Comparison of ENCODE assay signal across 20 cellular contexts in the genomic region with DNA sequence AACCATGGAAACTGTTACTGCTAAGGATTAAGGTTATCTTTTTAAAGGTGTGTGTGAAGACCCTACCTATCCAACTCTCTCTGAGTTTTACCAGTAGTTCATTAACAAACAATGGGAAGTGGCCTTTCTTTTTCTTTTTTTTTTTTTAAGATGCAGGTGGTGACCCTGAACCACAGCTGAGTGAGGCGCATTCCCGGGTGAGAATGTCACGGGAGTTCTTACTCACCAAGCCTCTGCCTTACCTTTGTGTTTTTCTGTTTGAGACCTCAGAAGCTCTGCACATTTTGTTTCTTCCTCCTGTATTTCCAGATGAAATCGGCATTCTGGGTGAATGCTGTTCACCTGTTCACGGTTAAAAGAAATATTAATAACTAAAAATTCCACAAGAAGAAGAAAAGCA. TPM values are rescaled to one million over a fixed set of nuclear protein-coding genes. Genes with fewer than 3 reads are reported as not detected.
DNase-seq lines count a peak whose midpoint lies in the region; ATAC-seq and TF ChIP-seq lines count a peak whose summit lies in the region.
"Had no signal": no experiment of that assay in that cellular context is flagged by ENCODE, and none has a peak within 500 bp of the region (broad histone marks: within the 10 kb centered on the region; RNA-seq: fewer than 3 reads in every experiment).

No MANE protein-coding gene starts in this region.

- H3K27me3 Mint-ChIP-seq in WTC11 (ENCODE audit: low read depth), result peaks cover 32% of the 10 kb centered on the region
- peaks cover 54% of the 10 kb centered on the region for H3K27me3 Mint-ChIP-seq in activated naive CD4-positive, alpha-beta T cell treated with anti-CD3 and anti-CD28 coated beads, Interleukin-2, amount 10 ng/mL, durations not matched to agents 7 days and 5 days

- in situ Hi-C loops in gastrocnemius medialis (cut with MboI; ENCODE audit: low sequenced_read_pairs in 4 of 4), result no loop called here

- POLR2A ChIA-PET in WTC11 (lab: Charles Lee), result no interaction called here

- intact Hi-C loops in Right ventricle myocardium superior (cut with DNase I) (loop anchor here (10.0 kb wide), 1 partner anchor 97 kb away; no protein-coding TSS in a partner anchor), gastrocnemius medialis (cut with DNase I; ENCODE audit: low total_unique reads) (loop anchor here (5.0 kb wide), 1 partner anchor 110 kb away; no protein-coding TSS in a partner anchor)

- no peak overlapping the region for H3K4me3 ChIP-seq in cardiac muscle cell
- H3K4me3 ChIP-seq in gastrocnemius medialis, result no peak overlapping the region
- H3K4me3 ChIP-seq: MG63 had no signal

- H3K36me3 ChIP-seq in cardiac muscle cell (no peaks in the 10 kb centered on the region), gastrocnemius medialis (no peaks in the 10 kb centered on the region)
- H3K36me3 ChIP-seq: MG63 had no signal

- CTCF ChIA-PET in WTC11 (lab: Charles Lee), result interaction anchor here (0.6 to 1.3 kb wide), 5 partner anchors 34 to 165 kb away, joined by 3 to 10 read pairs (median 3); no protein-coding TSS in a partner anchor
- CTCF ChIA-PET in activated naive CD4-positive, alpha-beta T cell treated with anti-CD3 and anti-CD28 coated beads, Interleukin-2, amount 10 ng/mL, durations not matched to agents 7 days and 5 days (lab: Charles Lee), result interaction anchor here (1.2 kb wide), 1 partner anchor 9 kb away, joined by 3 read pairs; no protein-coding TSS in a partner anchor

- H3K4me1 ChIP-seq in cardiac muscle cell (ENCODE audit: low read depth) (peaks cover 19% of the 10 kb centered on the region), gastrocnemius medialis (peaks cover 10 to 11% of the 10 kb centered on the region in 2 donors)

- H3K4me1 Mint-ChIP-seq in WTC11, result peaks cover 45% of the 10 kb centered on the region
- peaks cover 4% of the 10 kb centered on the region for H3K4me1 Mint-ChIP-seq in activated naive CD4-positive, alpha-beta T cell treated with anti-CD3 and anti-CD28 coated beads, Interleukin-2, amount 10 ng/mL, durations not matched to agents 7 days and 5 days
- H3K4me1 Mint-ChIP-seq: IgD-negative memory B cell had no signal

- DNase-seq in cardiac muscle cell (ENCODE audit: low read depth in 1 of 2, low spot score in 1 of 2), result no peak
- no peak for DNase-seq in Right ventricle myocardium superior
- DNase-seq in WTC11 (ENCODE audit: low spot score), result no peak
- DNase-seq in kidney glomerular epithelial cell (lab: John Stamatoyannopoulos, UW), result peak; percentile 14
- DNase-seq in gastrocnemius medialis, result no peak
- no peak for DNase-seq in activated naive CD4-positive, alpha-beta T cell treated with anti-CD3 and anti-CD28 coated beads, Interleukin-2, amount 10 ng/mL, durations not matched to agents 7 days and 5 days
- no peak for DNase-seq in stimulated activated naive CD4-positive, alpha-beta T cell (lab: John Stamatoyannopoulos, UW)
- DNase-seq: AML-193, Kasumi-1, MG63, NCI-H1092 treated with DMSO at 0.1 percent for 48 hours, NCI-H146, NCI-H2029 treated with DMSO at 0.1 percent for 48 hours, NCI-H2171, NCI-H526 had no signal

- H3K27ac ChIP-seq in cardiac muscle cell (peak overlapping the region; percentile 22), gastrocnemius medialis (peak overlapping the region in 3 of 4 donors; percentile 6 to 52 (median 15))
- H3K27ac ChIP-seq: 22Rv1, HL-60 had no signal

- H3K27me3 ChIP-seq in cardiac muscle cell, result peaks cover 39% of the 10 kb centered on the region
- peaks cover 0 to 16% (median 7%) of the 10 kb centered on the region in 3 donors for H3K27me3 ChIP-seq in gastrocnemius medialis

- ATAC-seq in Right ventricle myocardium superior (ENCODE audit: poor library complexity) (no peak), WTC11 (no peak), gastrocnemius medialis (no peak), HG03442 (IDR thresholded peaks at IDR 0.05; ENCODE audit: unreplicated experiment) (no peak)

- H3K27ac Mint-ChIP-seq in WTC11, result peak overlapping the region; percentile 44
- no peak overlapping the region for H3K27ac Mint-ChIP-seq in activated naive CD4-positive, alpha-beta T cell treated with anti-CD3 and anti-CD28 coated beads, Interleukin-2, amount 10 ng/mL, durations not matched to agents 7 days and 5 days

- H3K9me3 ChIP-seq in cardiac muscle cell (ENCODE audit: low read depth), result no peaks in the 10 kb centered on the region
- no peaks in the 10 kb centered on the region for H3K9me3 ChIP-seq in gastrocnemius medialis
- H3K9me3 ChIP-seq: MG63 had no signal

- peaks cover 27% of the 10 kb centered on the region for H3K36me3 Mint-ChIP-seq in WTC11
- H3K36me3 Mint-ChIP-seq in activated naive CD4-positive, alpha-beta T cell treated with anti-CD3 and anti-CD28 coated beads, Interleukin-2, amount 10 ng/mL, durations not matched to agents 7 days and 5 days, result no peaks in the 10 kb centered on the region
- H3K36me3 Mint-ChIP-seq: IgD-negative memory B cell had no signal

- no peak for TF ChIP-seq POLR2A in gastrocnemius medialis (IDR thresholded peaks at IDR 0.05)

- H3K9me3 Mint-ChIP-seq in WTC11, result peaks cover 4% of the 10 kb centered on the region
- H3K9me3 Mint-ChIP-seq in activated naive CD4-positive, alpha-beta T cell treated with anti-CD3 and anti-CD28 coated beads, Interleukin-2, amount 10 ng/mL, durations not matched to agents 7 days and 5 days, result no peaks in the 10 kb centered on the region

- 0 out of 2 replicates have a peak overlapping the region, but pooled peaks have one; percentile 11 for H3K4me3 Mint-ChIP-seq in WTC11
- no peak overlapping the region for H3K4me3 Mint-ChIP-seq in activated naive CD4-positive, alpha-beta T cell treated with anti-CD3 and anti-CD28 coated beads, Interleukin-2, amount 10 ng/mL, durations not matched to agents 7 days and 5 days
- H3K4me3 Mint-ChIP-seq: IgD-negative memory B cell had no signal

- TF ChIP-seq CTCF in cardiac muscle cell (IDR thresholded peaks at IDR 0.05; ENCODE audit: low read depth, low read length) (no peak), WTC11 (IDR thresholded peaks at IDR 0.05) (no peak), gastrocnemius medialis (IDR thresholded peaks at IDR 0.05 in 4 of 5, conservative IDR thresholded peaks at IDR 0.05 in 1 of 5) (no peak)

TF ChIP-seq in WTC11, 78 proteins besides CTCF, POLR2A, EP300 and RAD21 (continues in another document):
- TF ChIP-seq ATF1 (CRISPR knock-in tag; IDR thresholded peaks at IDR 0.05), result no peak
- TF ChIP-seq, protein P1, sequence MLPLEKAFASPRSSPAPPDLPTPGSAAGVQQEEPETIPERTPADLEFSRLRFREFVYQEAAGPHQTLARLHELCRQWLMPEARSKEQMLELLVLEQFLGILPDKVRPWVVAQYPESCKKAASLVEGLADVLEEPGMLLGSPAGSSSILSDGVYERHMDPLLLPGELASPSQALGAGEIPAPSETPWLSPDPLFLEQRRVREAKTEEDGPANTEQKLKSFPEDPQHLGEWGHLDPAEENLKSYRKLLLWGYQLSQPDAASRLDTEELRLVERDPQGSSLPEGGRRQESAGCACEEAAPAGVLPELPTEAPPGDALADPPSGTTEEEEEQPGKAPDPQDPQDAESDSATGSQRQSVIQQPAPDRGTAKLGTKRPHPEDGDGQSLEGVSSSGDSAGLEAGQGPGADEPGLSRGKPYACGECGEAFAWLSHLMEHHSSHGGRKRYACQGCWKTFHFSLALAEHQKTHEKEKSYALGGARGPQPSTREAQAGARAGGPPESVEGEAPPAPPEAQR (CRISPR knock-in tag; IDR thresholded peaks at IDR 0.05), result no peak
- TF ChIP-seq, protein P2, sequence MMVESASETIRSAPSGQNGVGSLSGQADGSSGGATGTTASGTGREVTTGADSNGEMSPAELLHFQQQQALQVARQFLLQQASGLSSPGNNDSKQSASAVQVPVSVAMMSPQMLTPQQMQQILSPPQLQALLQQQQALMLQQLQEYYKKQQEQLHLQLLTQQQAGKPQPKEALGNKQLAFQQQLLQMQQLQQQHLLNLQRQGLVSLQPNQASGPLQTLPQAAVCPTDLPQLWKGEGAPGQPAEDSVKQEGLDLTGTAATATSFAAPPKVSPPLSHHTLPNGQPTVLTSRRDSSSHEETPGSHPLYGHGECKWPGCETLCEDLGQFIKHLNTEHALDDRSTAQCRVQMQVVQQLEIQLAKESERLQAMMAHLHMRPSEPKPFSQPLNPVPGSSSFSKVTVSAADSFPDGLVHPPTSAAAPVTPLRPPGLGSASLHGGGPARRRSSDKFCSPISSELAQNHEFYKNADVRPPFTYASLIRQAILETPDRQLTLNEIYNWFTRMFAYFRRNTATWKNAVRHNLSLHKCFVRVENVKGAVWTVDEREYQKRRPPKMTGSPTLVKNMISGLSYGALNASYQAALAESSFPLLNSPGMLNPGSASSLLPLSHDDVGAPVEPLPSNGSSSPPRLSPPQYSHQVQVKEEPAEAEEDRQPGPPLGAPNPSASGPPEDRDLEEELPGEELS (CRISPR knock-in tag; IDR thresholded peaks at IDR 0.05), result no peak
- TF ChIP-seq JAZF1 (CRISPR knock-in tag; IDR thresholded peaks at IDR 0.05), result no peak
- TF ChIP-seq, protein P3, sequence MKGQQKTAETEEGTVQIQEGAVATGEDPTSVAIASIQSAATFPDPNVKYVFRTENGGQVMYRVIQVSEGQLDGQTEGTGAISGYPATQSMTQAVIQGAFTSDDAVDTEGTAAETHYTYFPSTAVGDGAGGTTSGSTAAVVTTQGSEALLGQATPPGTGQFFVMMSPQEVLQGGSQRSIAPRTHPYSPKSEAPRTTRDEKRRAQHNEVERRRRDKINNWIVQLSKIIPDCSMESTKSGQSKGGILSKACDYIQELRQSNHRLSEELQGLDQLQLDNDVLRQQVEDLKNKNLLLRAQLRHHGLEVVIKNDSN (CRISPR knock-in tag; IDR thresholded peaks at IDR 0.05), result no peak
- no peak for TF ChIP-seq PRRX2 (CRISPR knock-in tag; IDR thresholded peaks at IDR 0.05)
- TF ChIP-seq ZNF232 (CRISPR knock-in tag; IDR thresholded peaks at IDR 0.05), result no peak
- TF ChIP-seq, protein P4, sequence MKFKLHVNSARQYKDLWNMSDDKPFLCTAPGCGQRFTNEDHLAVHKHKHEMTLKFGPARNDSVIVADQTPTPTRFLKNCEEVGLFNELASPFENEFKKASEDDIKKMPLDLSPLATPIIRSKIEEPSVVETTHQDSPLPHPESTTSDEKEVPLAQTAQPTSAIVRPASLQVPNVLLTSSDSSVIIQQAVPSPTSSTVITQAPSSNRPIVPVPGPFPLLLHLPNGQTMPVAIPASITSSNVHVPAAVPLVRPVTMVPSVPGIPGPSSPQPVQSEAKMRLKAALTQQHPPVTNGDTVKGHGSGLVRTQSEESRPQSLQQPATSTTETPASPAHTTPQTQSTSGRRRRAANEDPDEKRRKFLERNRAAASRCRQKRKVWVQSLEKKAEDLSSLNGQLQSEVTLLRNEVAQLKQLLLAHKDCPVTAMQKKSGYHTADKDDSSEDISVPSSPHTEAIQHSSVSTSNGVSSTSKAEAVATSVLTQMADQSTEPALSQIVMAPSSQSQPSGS (CRISPR knock-in tag; IDR thresholded peaks at IDR 0.05; ENCODE audit: borderline replicate concordance, low read depth), result no peak
- TF ChIP-seq NFYB (CRISPR knock-in tag; conservative IDR thresholded peaks at IDR 0.05; ENCODE audit: low read depth), result no peak

RNA-seq across cellular contexts. Expression of a gene that starts 2.5 kb away (rescaled TPM):
- total RNA-seq in cardiac muscle cell (2.2 and 2.7 TPM in 2 replicates), Right ventricle myocardium superior (15.2 TPM), WTC11 (2021) (7.5 to 7.8 TPM (median 7.6 TPM) in 3 replicates), gastrocnemius medialis (1 to 10 TPM in 2 of 4 donors, under 1 TPM in 2; 0.39 to 2.2 (median 0.80) TPM)
- polyA plus RNA-seq in cardiac muscle cell, result 1.2 and 2.4 TPM in 2 replicates
- total RNA-seq: HT1080 had no signal
- polyA plus RNA-seq: IgD-negative memory B cell had no signal
